ENCODE assay signal across 20 cellular contexts in the genomic region with DNA sequence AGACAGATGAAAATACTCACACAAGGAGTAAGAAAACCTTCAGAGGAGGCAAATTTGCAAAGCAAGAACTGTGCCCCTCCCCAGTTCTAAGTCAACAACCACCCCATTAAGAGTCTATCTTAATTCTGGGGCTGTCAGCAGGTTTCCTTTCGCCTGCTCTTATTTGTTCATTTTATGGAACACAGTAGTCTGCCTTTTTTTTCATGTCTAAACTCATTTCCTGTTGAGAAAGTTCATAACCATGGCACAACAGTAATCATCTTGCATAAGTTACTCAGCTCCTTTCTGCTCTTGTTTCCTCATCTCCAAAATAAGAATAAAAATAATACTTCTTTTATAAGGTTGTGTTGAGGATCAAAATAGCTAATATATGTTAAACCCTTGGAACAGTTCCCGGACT. TPM values are rescaled to one million over a fixed set of nuclear protein-coding genes. Genes with fewer than 3 reads are reported as not detected.
A peak's percentile ranks its signal among the peaks of the same experiment; 100 is the strongest.
DNase-seq lines count a peak whose midpoint lies in the region; ATAC-seq and TF ChIP-seq lines count a peak whose summit lies in the region.
"Had no signal": no experiment of that assay in that cellular context is flagged by ENCODE, and none has a peak within 500 bp of the region (broad histone marks: within the 10 kb centered on the region; RNA-seq: fewer than 3 reads in every experiment).

No MANE protein-coding gene starts in this region.

- TF ChIP-seq CTCF in choroid plexus epithelial cell (conservative IDR thresholded peaks at IDR 0.05; ENCODE audit: low read depth, low read length) (no peak), upper lobe of right lung (IDR thresholded peaks at IDR 0.05) (no peak), upper lobe of left lung (IDR thresholded peaks at IDR 0.05) (no peak), spleen (IDR thresholded peaks at IDR 0.05 in 8 of 11, conservative IDR thresholded peaks at IDR 0.05 in 3 of 11) (no peak)

- ATAC-seq in Right ventricle myocardium inferior (peak; percentile 23), upper lobe of right lung (peak; percentile 67), GM18498 (IDR thresholded peaks at IDR 0.05; ENCODE audit: unreplicated experiment) (no peak), upper lobe of left lung (ENCODE audit: low FRiP score in 2 of 2) (no peak)
- ATAC-seq: left colon, sciatic nerve had no signal

- H3K27me3 ChIP-seq in upper lobe of right lung, result no peaks in the 10 kb centered on the region
- H3K27me3 ChIP-seq in upper lobe of left lung, result no peaks in the 10 kb centered on the region
- peaks cover 0 to 14% (median 0%) of the 10 kb centered on the region in 7 donors for H3K27me3 ChIP-seq in spleen (replicated peaks in 1 of 7)
- H3K27me3 ChIP-seq: adrenal gland had no signal

- no peaks in the 10 kb centered on the region for H3K36me3 ChIP-seq in upper lobe of right lung
- H3K36me3 ChIP-seq in upper lobe of left lung, result no peaks in the 10 kb centered on the region
- H3K36me3 ChIP-seq in spleen, result no peaks in the 10 kb centered on the region
- H3K36me3 ChIP-seq: adrenal gland, suprapubic skin had no signal

- no peaks in the 10 kb centered on the region for H3K9me3 ChIP-seq in upper lobe of right lung
- H3K9me3 ChIP-seq in upper lobe of left lung, result no peaks in the 10 kb centered on the region
- H3K9me3 ChIP-seq in spleen, result no peaks in the 10 kb centered on the region
- H3K9me3 ChIP-seq: adrenal gland, suprapubic skin had no signal

- H3K4me3 ChIP-seq in choroid plexus epithelial cell (ENCODE audit: low read depth, low read length), result no peak overlapping the region
- H3K4me3 ChIP-seq in upper lobe of right lung, result no peak overlapping the region
- H3K4me3 ChIP-seq in upper lobe of left lung, result no peak overlapping the region
- H3K4me3 ChIP-seq in spleen, result no peak overlapping the region
- H3K4me3 ChIP-seq: adrenal gland, suprapubic skin had no signal

- TF ChIP-seq EP300 in upper lobe of left lung (IDR thresholded peaks at IDR 0.05), result no peak

- WGBS in upper lobe of left lung, 2 donors, result 52% methylated on average over 2 of the region's 2 CpGs
- 60 to 78% (median 66%) methylated on average over 2 of the region's 2 CpGs for WGBS in spleen, 5 donors

- DNase-seq in Right ventricle myocardium inferior (ENCODE audit: missing footprints) (no peak), cardiac septum (ENCODE audit: low spot score) (no peak), NCI-H69 (lab: John Stamatoyannopoulos, UW) (peak; percentile 91), choroid plexus epithelial cell (ENCODE audit: low read depth) (peak; percentile 26), upper lobe of right lung (no peak), upper lobe of left lung (no peak), spleen (no peak)
- DNase-seq: activated CD4-positive, alpha-beta T cell treated with anti-CD3 and anti-CD28 coated beads, Interleukin-2, amount 50 U/mL, for 4 hours; activated gamma-delta T cell; adrenal gland; CD4-positive, alpha-beta T cell; DMS53; left colon; NCI-H1694 treated with DMSO at 0.1 percent for 48 hours; NCI-H2227 treated with DMSO at 0.1 percent for 48 hours had no signal

- intact Hi-C loops in Right ventricle myocardium inferior (cut with DNase I), result loop anchor here (5.0 kb wide), 1 partner anchor 205 kb away; no protein-coding TSS in a partner anchor
- intact Hi-C loops in cardiac septum (cut with DNase I), result no loop called here
- intact Hi-C loops in upper lobe of right lung (cut with DNase I), result no loop called here
- intact Hi-C loops in spleen (cut with DNase I; ENCODE audit: low total_unique reads), result no loop called here

- H3K4me1 ChIP-seq in upper lobe of right lung (no peaks in the 10 kb centered on the region), upper lobe of left lung (no peaks in the 10 kb centered on the region), spleen (peaks cover 0 to 25% (median 0%) of the 10 kb centered on the region in 6 donors)
- H3K4me1 ChIP-seq: adrenal gland, parathyroid adenoma, suprapubic skin had no signal

- H3K27ac ChIP-seq in upper lobe of right lung (no peak overlapping the region), upper lobe of left lung (peak overlapping the region in 2 of 4 donors; percentile 18 to 27), spleen (peak overlapping the region in 3 of 8 donors; percentile 62 to 85 (median 72))
- H3K27ac ChIP-seq: adrenal gland, parathyroid adenoma, suprapubic skin had no signal

- TF ChIP-seq POLR2A in upper lobe of left lung (IDR thresholded peaks at IDR 0.05), result no peak
- TF ChIP-seq POLR2A in spleen (IDR thresholded peaks at IDR 0.05), result no peak

RNA-seq across cellular contexts. Expression of gene AMPH, which starts 25.8 kb away (rescaled TPM):
- 2.4 TPM for total RNA-seq in Right ventricle myocardium inferior
- total RNA-seq in cardiac septum, result 6.7 TPM
- total RNA-seq in upper lobe of right lung, result 0.58 TPM
- 10 to 100 TPM in 1 of 6 donors, 1 to 10 TPM in 3, under 1 TPM in 2; 0.61 to 25.1 (median 2.5) TPM for total RNA-seq in upper lobe of left lung
- 10 to 100 TPM in 1 of 7 donors, 1 to 10 TPM in 5, under 1 TPM in 1; 0.70 to 10.3 (median 2.1) TPM for total RNA-seq in spleen
- under 1 TPM; 0.09 to 0.35 (median 0.26) TPM for polyA plus RNA-seq in spleen
- total RNA-seq: CD4-positive, alpha-beta T cell; T-helper 1 cell treated with Interleukin-12 subunit alpha and Interleukin-12 subunit beta and Interleukin-4 antibody, amounts not matched to agents 30 ng/mL and 1 ng/mL, for 36 hours had no signal

Comparison
In these comparisons a context has a peak if more than half of its experiments do, and no peak if none do; other contexts are left out.
1. ATAC-seq: peak in Right ventricle myocardium inferior (single experiment) and upper lobe of right lung (single experiment); none in GM18498 (single experiment) and upper lobe of left lung (0 of 2).
2. DNase-seq: peak in NCI-H69 (single experiment) and choroid plexus epithelial cell (single experiment); none in Right ventricle myocardium inferior (single experiment), cardiac septum (single experiment), upper lobe of right lung (single experiment), upper lobe of left lung (0 of 2) and spleen (single experiment).